Comparison of ENCODE assay signal across 8 cellular contexts in the genomic region with DNA sequence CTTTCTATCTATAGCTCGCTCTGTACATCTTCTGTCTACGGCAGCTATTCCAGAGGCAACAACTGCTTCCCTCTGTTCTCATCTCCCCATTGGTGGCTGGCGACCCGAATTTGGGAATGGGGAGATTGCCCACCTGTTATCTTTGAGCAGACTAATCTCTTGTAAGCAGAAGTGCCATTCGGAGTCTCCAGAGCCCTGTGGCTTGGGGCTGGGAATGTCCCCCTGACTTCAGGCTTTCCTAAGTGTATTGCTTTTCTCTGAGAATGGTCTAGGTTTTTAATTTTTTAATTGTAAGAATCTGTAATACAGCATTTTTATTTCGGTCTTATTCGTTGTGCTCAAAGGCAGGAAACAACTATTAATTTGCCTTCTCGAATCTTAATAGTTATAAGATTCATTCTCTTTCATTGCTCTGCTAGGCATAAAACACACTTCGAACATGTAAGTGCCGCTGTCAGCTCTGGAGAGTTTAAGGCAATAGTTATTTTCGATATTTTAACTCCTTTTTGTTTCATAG. TPM values are rescaled to one million over a fixed set of nuclear protein-coding genes. Genes with fewer than 3 reads are reported as not detected.
DNase-seq lines count a peak whose midpoint lies in the region; ATAC-seq and TF ChIP-seq lines count a peak whose summit lies in the region.

No MANE protein-coding gene starts in this region.

- H3K4me1 Mint-ChIP-seq in activated T-cell treated with anti-CD3 and anti-CD28 coated beads, Interleukin-2, amount 50 U/mL, for 4 hours (ENCODE audit: low read depth): peaks cover 23% of the 10 kb centered on the region
- peaks cover 18% of the 10 kb centered on the region for H3K4me1 Mint-ChIP-seq in activated naive CD8-positive, alpha-beta T cell treated with anti-CD3 and anti-CD28 coated beads for 36 hours

- 2 to 4% (median 3%) methylated on average over 11 of the region's 11 CpGs for WGBS in spleen, 5 donors

- H3K9ac ChIP-seq in iPS-18a (ENCODE audit: low read length): peak overlapping the region; percentile 89

- no peaks in the 10 kb centered on the region for H3K9me3 Mint-ChIP-seq in activated T-cell treated with anti-CD3 and anti-CD28 coated beads, Interleukin-2, amount 50 U/mL, for 4 hours
- H3K9me3 Mint-ChIP-seq in activated naive CD8-positive, alpha-beta T cell treated with anti-CD3 and anti-CD28 coated beads for 36 hours: no peaks in the 10 kb centered on the region

- H3K4me3 ChIP-seq in iPS-18a (ENCODE audit: low read length) (peak overlapping the region; percentile 97), spleen (peak overlapping the region; percentile 65 to 95 (median 76))

- no peak for TF ChIP-seq POLR2A in spleen (IDR thresholded peaks at IDR 0.05)

- intact Hi-C loops in spleen (cut with DNase I; ENCODE audit: low total_unique reads): no loop called here

- H3K9me3 ChIP-seq in iPS-18a (ENCODE audit: control insufficient read depth, low read depth, low read length) (no peaks in the 10 kb centered on the region), spleen (no peaks in the 10 kb centered on the region)

- no peak for TF ChIP-seq CTCF in spleen (IDR thresholded peaks at IDR 0.05 in 8 of 11, conservative IDR thresholded peaks at IDR 0.05 in 3 of 11)

- peak in 1 of 2 donors; percentile 1 for ATAC-seq in activated T-cell treated with anti-CD3 and anti-CD28 coated beads, Interleukin-2, amount 50 U/mL, for 4 hours
- peak; percentile 2 for ATAC-seq in HG03457 (IDR thresholded peaks at IDR 0.05; ENCODE audit: unreplicated experiment)

- peak overlapping the region; percentile 84 for H3K27ac Mint-ChIP-seq in activated naive CD8-positive, alpha-beta T cell treated with anti-CD3 and anti-CD28 coated beads for 36 hours

- H3K4me1 ChIP-seq in iPS-18a (ENCODE audit: control insufficient read depth, low read depth, low read length) (peaks cover 13% of the 10 kb centered on the region), spleen (peaks cover 7 to 44% (median 26%) of the 10 kb centered on the region in 6 donors)

- H3K27me3 ChIP-seq in iPS-18a (ENCODE audit: control insufficient read depth, insufficient read depth, low read length) (no peaks in the 10 kb centered on the region), spleen (replicated peaks in 1 of 7) (no peaks in the 10 kb centered on the region)

- H3K36me3 ChIP-seq in iPS-18a (ENCODE audit: control insufficient read depth, low read depth, low read length) (peaks cover 6% of the 10 kb centered on the region), spleen (peaks cover 0 to 28% (median 6%) of the 10 kb centered on the region in 6 donors)

- DNase-seq in activated T-cell treated with anti-CD3 and anti-CD28 coated beads, Interleukin-2, amount 50 U/mL, for 4 hours: no peak
- DNase-seq in activated T-cell treated with anti-CD3 and anti-CD28 coated beads, Interleukin-2, amount 50 U/mL, for 48 hours: no peak
- no peak for DNase-seq in activated naive CD8-positive, alpha-beta T cell treated with anti-CD3 and anti-CD28 coated beads for 36 hours
- DNase-seq in spleen (no peak), NCI-H1417 treated with DMSO at 0.1 percent for 48 hours (lab: John Stamatoyannopoulos, UW) (no peak), DMS79 (lab: John Stamatoyannopoulos, UW) (no peak)

- no peaks in the 10 kb centered on the region for H3K27me3 Mint-ChIP-seq in activated T-cell treated with anti-CD3 and anti-CD28 coated beads, Interleukin-2, amount 50 U/mL, for 4 hours (ENCODE audit: low read depth)
- H3K27me3 Mint-ChIP-seq in activated naive CD8-positive, alpha-beta T cell treated with anti-CD3 and anti-CD28 coated beads for 36 hours: no peaks in the 10 kb centered on the region

- H3K36me3 Mint-ChIP-seq in activated T-cell treated with anti-CD3 and anti-CD28 coated beads, Interleukin-2, amount 50 U/mL, for 4 hours (ENCODE audit: insufficient read depth): peaks cover 18% of the 10 kb centered on the region
- H3K36me3 Mint-ChIP-seq in activated naive CD8-positive, alpha-beta T cell treated with anti-CD3 and anti-CD28 coated beads for 36 hours: peaks cover 24% of the 10 kb centered on the region

- H3K4me3 Mint-ChIP-seq in activated T-cell treated with anti-CD3 and anti-CD28 coated beads, Interleukin-2, amount 50 U/mL, for 4 hours: peak overlapping the region; percentile 97
- peak overlapping the region; percentile 96 for H3K4me3 Mint-ChIP-seq in activated naive CD8-positive, alpha-beta T cell treated with anti-CD3 and anti-CD28 coated beads for 36 hours

- peak overlapping the region; percentile 78 for H3K27ac ChIP-seq in iPS-18a (ENCODE audit: low read length)
- peak overlapping the region; percentile 85 to 93 (median 90) for H3K27ac ChIP-seq in spleen

RNA-seq across cellular contexts. Expression of gene AGL, which starts 0.4 kb away (rescaled TPM):
- total RNA-seq in activated T-cell treated with anti-CD3 and anti-CD28 coated beads, Interleukin-2, amount 50 U/mL, for 4 hours: 10 to 100 TPM; 13.8 to 16.1 (median 14.8) TPM
- 10 to 100 TPM; 16.2 to 16.5 TPM for total RNA-seq in activated naive CD8-positive, alpha-beta T cell treated with anti-CD3 and anti-CD28 coated beads for 36 hours
- 10 to 100 TPM; 14.3 to 28.1 (median 19.4) TPM for total RNA-seq in spleen
- 1 to 10 TPM; 6.3 to 8.6 (median 6.6) TPM for polyA plus RNA-seq in spleen
